ENCODE assay signal across 10 cellular contexts in the genomic region with DNA sequence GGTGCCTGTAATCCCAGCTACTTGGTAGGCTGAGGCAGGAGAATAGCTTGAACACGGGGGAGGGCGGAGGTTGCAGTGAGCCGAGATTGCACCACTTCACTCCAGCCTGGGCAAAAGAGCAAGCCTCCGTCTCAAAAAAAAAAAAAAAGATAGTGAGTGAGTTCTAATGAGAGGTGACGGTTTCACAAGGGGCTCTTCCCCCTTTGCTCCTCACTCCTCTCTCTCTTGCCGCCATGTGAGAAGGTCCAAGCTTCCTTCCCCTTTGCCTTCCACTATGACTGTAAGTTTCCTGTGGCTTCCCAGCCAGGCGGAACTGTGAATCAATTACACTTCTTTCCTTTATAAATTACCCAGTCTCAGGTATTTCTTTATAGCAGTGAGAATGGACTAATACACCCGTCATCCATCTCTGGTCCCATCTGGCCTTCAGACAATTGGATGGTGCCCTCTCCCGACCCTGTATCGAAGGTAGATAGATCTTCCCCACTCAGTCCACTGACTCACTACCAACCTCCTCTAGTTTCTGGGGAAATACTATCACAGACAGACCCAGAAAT. TPM values are rescaled to one million over a fixed set of nuclear protein-coding genes. Genes with fewer than 3 reads are reported as not detected.
A peak's percentile ranks its signal among the peaks of the same experiment; 100 is the strongest.
DNase-seq lines count a peak whose midpoint lies in the region; ATAC-seq and TF ChIP-seq lines count a peak whose summit lies in the region.
"Had no signal": no experiment of that assay in that cellular context is flagged by ENCODE, and none has a peak within 500 bp of the region (broad histone marks: within the 10 kb centered on the region; RNA-seq: fewer than 3 reads in every experiment).

No MANE protein-coding gene starts in this region.

- DNase-seq in Right ventricle myocardium superior (no peak), cardiac septum (ENCODE audit: low spot score) (no peak), UCSD-AML1 (lab: John Stamatoyannopoulos, UW; ENCODE audit: unreplicated experiment) (peak; percentile 31), upper lobe of right lung (no peak)
- no peak for DNase-seq in activated T-helper 2 cell treated with anti-CD3 and anti-CD28 coated beads, Interferon-gamma antibody, Interleukin-2, Interleukin-4, amounts not matched to agents 10 μg/mL and 5 μg/mL and 100 μg/mL, durations not matched to agents 14 hours and 24 hours and 36 hours (ENCODE audit: low spot score)
- no peak for DNase-seq in activated naive CD8-positive, alpha-beta T cell treated with anti-CD3 and anti-CD28 coated beads, Interleukin-2, amount 50 U/mL, for 24 hours
- DNase-seq: stimulated activated CD4-positive, alpha-beta T cell treated with anti-CD3 and anti-CD28 coated beads, Interleukin-15, amount 100 ng/mL, for 24 hours had no signal

- no peak overlapping the region for H3K27ac ChIP-seq in upper lobe of right lung
- H3K27ac ChIP-seq: SJSA1 had no signal

- H3K27me3 Mint-ChIP-seq in activated T-helper 2 cell treated with anti-CD3 and anti-CD28 coated beads, Interferon-gamma antibody, Interleukin-2, Interleukin-4, amounts not matched to agents 10 μg/mL and 5 μg/mL and 100 μg/mL, durations not matched to agents 14 hours and 24 hours and 36 hours (ENCODE audit: low read depth) = no peaks in the 10 kb centered on the region
- H3K27me3 Mint-ChIP-seq in activated naive CD8-positive, alpha-beta T cell treated with anti-CD3 and anti-CD28 coated beads, Interleukin-2, amount 50 U/mL, for 24 hours = no peaks in the 10 kb centered on the region

- H3K9me3 ChIP-seq in upper lobe of right lung = no peaks in the 10 kb centered on the region
- H3K9me3 ChIP-seq: SJSA1 had no signal

- H3K9me3 Mint-ChIP-seq in activated T-helper 2 cell treated with anti-CD3 and anti-CD28 coated beads, Interferon-gamma antibody, Interleukin-2, Interleukin-4, amounts not matched to agents 10 μg/mL and 5 μg/mL and 100 μg/mL, durations not matched to agents 14 hours and 24 hours and 36 hours = no peaks in the 10 kb centered on the region
- no peaks in the 10 kb centered on the region for H3K9me3 Mint-ChIP-seq in activated naive CD8-positive, alpha-beta T cell treated with anti-CD3 and anti-CD28 coated beads, Interleukin-2, amount 50 U/mL, for 24 hours

- no peaks in the 10 kb centered on the region for H3K36me3 Mint-ChIP-seq in activated T-helper 2 cell treated with anti-CD3 and anti-CD28 coated beads, Interferon-gamma antibody, Interleukin-2, Interleukin-4, amounts not matched to agents 10 μg/mL and 5 μg/mL and 100 μg/mL, durations not matched to agents 14 hours and 24 hours and 36 hours (ENCODE audit: low read depth)
- no peaks in the 10 kb centered on the region for H3K36me3 Mint-ChIP-seq in activated naive CD8-positive, alpha-beta T cell treated with anti-CD3 and anti-CD28 coated beads, Interleukin-2, amount 50 U/mL, for 24 hours (ENCODE audit: low read depth)

- H3K36me3 ChIP-seq in upper lobe of right lung = no peaks in the 10 kb centered on the region
- H3K36me3 ChIP-seq: SJSA1 had no signal

- H3K4me3 Mint-ChIP-seq in activated T-helper 2 cell treated with anti-CD3 and anti-CD28 coated beads, Interferon-gamma antibody, Interleukin-2, Interleukin-4, amounts not matched to agents 10 μg/mL and 5 μg/mL and 100 μg/mL, durations not matched to agents 14 hours and 24 hours and 36 hours (ENCODE audit: low read depth) = no peak overlapping the region
- no peak overlapping the region for H3K4me3 Mint-ChIP-seq in activated naive CD8-positive, alpha-beta T cell treated with anti-CD3 and anti-CD28 coated beads, Interleukin-2, amount 50 U/mL, for 24 hours

- H3K4me3 ChIP-seq in upper lobe of right lung = no peak overlapping the region
- H3K4me3 ChIP-seq: SJSA1 had no signal

- intact Hi-C loops in Right ventricle myocardium superior (cut with DNase I) = no loop called here
- intact Hi-C loops in cardiac septum (cut with DNase I) = no loop called here
- intact Hi-C loops in upper lobe of right lung (cut with DNase I) = no loop called here
- intact Hi-C loops in activated T-helper 2 cell treated with anti-CD3 and anti-CD28 coated beads, Interferon-gamma antibody, Interleukin-2, Interleukin-4, amounts not matched to agents 10 μg/mL and 5 μg/mL and 100 μg/mL, durations not matched to agents 14 hours and 24 hours and 36 hours (cut with micrococcal nuclease) = no loop called here

- no peak for TF ChIP-seq CTCF in upper lobe of right lung (IDR thresholded peaks at IDR 0.05)

- no peak overlapping the region for H3K27ac Mint-ChIP-seq in activated T-helper 2 cell treated with anti-CD3 and anti-CD28 coated beads, Interferon-gamma antibody, Interleukin-2, Interleukin-4, amounts not matched to agents 10 μg/mL and 5 μg/mL and 100 μg/mL, durations not matched to agents 14 hours and 24 hours and 36 hours
- no peak overlapping the region for H3K27ac Mint-ChIP-seq in activated naive CD8-positive, alpha-beta T cell treated with anti-CD3 and anti-CD28 coated beads, Interleukin-2, amount 50 U/mL, for 24 hours

- peak; percentile 53 for ATAC-seq in Right ventricle myocardium superior (ENCODE audit: poor library complexity)
- peak; percentile 52 for ATAC-seq in HG03432 (IDR thresholded peaks at IDR 0.05; ENCODE audit: unreplicated experiment)
- peak; percentile 86 for ATAC-seq in upper lobe of right lung
- ATAC-seq in GM18909 (IDR thresholded peaks at IDR 0.05; ENCODE audit: poor library complexity, unreplicated experiment) = no peak
- no peak for ATAC-seq in activated naive CD8-positive, alpha-beta T cell treated with anti-CD3 and anti-CD28 coated beads, Interleukin-2, amount 50 U/mL, for 24 hours

- peaks cover 4% of the 10 kb centered on the region for H3K4me1 ChIP-seq in upper lobe of right lung
- H3K4me1 ChIP-seq: SJSA1 had no signal

- peaks cover 12% of the 10 kb centered on the region for H3K4me1 Mint-ChIP-seq in activated T-helper 2 cell treated with anti-CD3 and anti-CD28 coated beads, Interferon-gamma antibody, Interleukin-2, Interleukin-4, amounts not matched to agents 10 μg/mL and 5 μg/mL and 100 μg/mL, durations not matched to agents 14 hours and 24 hours and 36 hours (ENCODE audit: low read depth)
- peaks cover 19% of the 10 kb centered on the region for H3K4me1 Mint-ChIP-seq in activated naive CD8-positive, alpha-beta T cell treated with anti-CD3 and anti-CD28 coated beads, Interleukin-2, amount 50 U/mL, for 24 hours

- H3K27me3 ChIP-seq in upper lobe of right lung = no peaks in the 10 kb centered on the region
- H3K27me3 ChIP-seq: SJSA1 had no signal

RNA-seq across cellular contexts. Expression of gene RCOR1, which starts 27.0 kb away (rescaled TPM):
- total RNA-seq in Right ventricle myocardium superior (10.8 TPM), cardiac septum (12.5 TPM), upper lobe of right lung (43.6 TPM)
- 22.2 and 24.3 TPM in 2 replicates for total RNA-seq in activated T-helper 2 cell treated with anti-CD3 and anti-CD28 coated beads, Interferon-gamma antibody, Interleukin-2, Interleukin-4, amounts not matched to agents 10 μg/mL and 5 μg/mL and 100 μg/mL, durations not matched to agents 14 hours and 24 hours and 36 hours

RNA-seq across cellular contexts. Expression of gene ANKRD9, which starts 55.8 kb away (rescaled TPM):
- total RNA-seq in Right ventricle myocardium superior (159 TPM), cardiac septum (137 TPM), upper lobe of right lung (22.4 TPM)
- total RNA-seq in activated T-helper 2 cell treated with anti-CD3 and anti-CD28 coated beads, Interferon-gamma antibody, Interleukin-2, Interleukin-4, amounts not matched to agents 10 μg/mL and 5 μg/mL and 100 μg/mL, durations not matched to agents 14 hours and 24 hours and 36 hours = 16.9 and 17.0 TPM in 2 replicates

Comparison
In these comparisons a context has a peak if more than half of its experiments do, and no peak if none do; other contexts are left out.
1. ATAC-seq: peak in Right ventricle myocardium superior (single experiment), HG03432 (single experiment) and upper lobe of right lung (single experiment); none in GM18909 (single experiment) and activated naive CD8-positive, alpha-beta T cell treated with anti-CD3 and anti-CD28 coated beads, Interleukin-2, amount 50 U/mL, for 24 hours (single experiment).